ENCODE assay signal across 21 cellular contexts in genomic region chr7:47803029-47803428, GRCh38.
DNase-seq lines count a peak whose midpoint lies in the region; ATAC-seq, FAIRE-seq and TF ChIP-seq lines count a peak whose summit lies in the region.
"Had no signal": no experiment of that assay in that cellular context is flagged by ENCODE, and none has a peak within 500 bp of the region (broad histone marks: within the 10 kb centered on the region; RNA-seq: fewer than 3 reads in every experiment).

No MANE protein-coding gene starts in this region.

- no peaks in the 10 kb centered on the region for H3K36me3 Mint-ChIP-seq in MCF 10A (ENCODE audit: insufficient read depth, unreplicated experiment)

- no peaks in the 10 kb centered on the region for H3K9me3 Mint-ChIP-seq in MCF 10A (ENCODE audit: unreplicated experiment)
- H3K9me3 Mint-ChIP-seq in stimulated activated naive CD8-positive, alpha-beta T cell treated with anti-CD3 and anti-CD28 coated beads, Interleukin-15, amount 100 ng/mL, for 72 hours, result no peaks in the 10 kb centered on the region
- H3K9me3 Mint-ChIP-seq: CD4-positive, alpha-beta T cell; T-helper 1 cell treated with Interleukin-12 subunit alpha and Interleukin-12 subunit beta and Interleukin-4 antibody, amounts not matched to agents 30 μg/mL and 1 μg/mL, for 36 hours had no signal

- no peak overlapping the region for H3K4me3 Mint-ChIP-seq in MCF 10A (ENCODE audit: unreplicated experiment)
- no peak overlapping the region for H3K4me3 Mint-ChIP-seq in stimulated activated naive CD8-positive, alpha-beta T cell treated with anti-CD3 and anti-CD28 coated beads, Interleukin-15, amount 100 ng/mL, for 72 hours
- H3K4me3 Mint-ChIP-seq: CD4-positive, alpha-beta T cell; T-helper 1 cell treated with Interleukin-12 subunit alpha and Interleukin-12 subunit beta and Interleukin-4 antibody, amounts not matched to agents 30 μg/mL and 1 μg/mL, for 36 hours had no signal

- H3K4me1 Mint-ChIP-seq in MCF 10A (ENCODE audit: insufficient read depth, unreplicated experiment), result peaks cover 6% of the 10 kb centered on the region
- H3K4me1 Mint-ChIP-seq in stimulated activated naive CD8-positive, alpha-beta T cell treated with anti-CD3 and anti-CD28 coated beads, Interleukin-15, amount 100 ng/mL, for 72 hours, result no peaks in the 10 kb centered on the region

- BruUV-seq in MCF 10A (replicated peaks; lab: Mats Ljungman, UMichigan), result no TSS peak

- POLR2A ChIA-PET in A549 (lab: Yijun Ruan, JAX) (no interaction called here), MCF 10A (lab: Yijun Ruan, JAX) (interaction anchor here (1.2 kb wide), 1 partner anchor 11 kb away, joined by 3 read pairs; no protein-coding TSS in a partner anchor)

- in situ Hi-C loops in GM13977 (cut with MboI; ENCODE audit: low pct_unique_long_range_greater_than_20kb, low sequenced_read_pairs, unreplicated experiment), result loop anchor here (25.0 kb wide), 1 partner anchor 366 kb away; no protein-coding TSS in a partner anchor

- no peak for ATAC-seq in A549
- no peak for ATAC-seq in stimulated activated naive CD8-positive, alpha-beta T cell treated with anti-CD3 and anti-CD28 coated beads, Interleukin-15, amount 100 ng/mL, for 72 hours

- no peak for TF ChIP-seq EP300 in A549 (IDR thresholded peaks at IDR 0.05)

- H3K27me3 Mint-ChIP-seq in MCF 10A (ENCODE audit: insufficient read depth, unreplicated experiment), result no peaks in the 10 kb centered on the region
- H3K27me3 Mint-ChIP-seq in stimulated activated naive CD8-positive, alpha-beta T cell treated with anti-CD3 and anti-CD28 coated beads, Interleukin-15, amount 100 ng/mL, for 72 hours, result peaks cover 12% of the 10 kb centered on the region
- H3K27me3 Mint-ChIP-seq: CD4-positive, alpha-beta T cell had no signal

- TF ChIP-seq CTCF in A549 (IDR thresholded peaks at IDR 0.05) (no peak), GM13977 (IDR thresholded peaks at IDR 0.05; ENCODE audit: extremely low read depth, insufficient read depth, missing control alignments) (no peak), hepatocyte (IDR thresholded peaks at IDR 0.05; ENCODE audit: poor library complexity) (no peak), MCF 10A (IDR thresholded peaks at IDR 0.05; ENCODE audit: unreplicated experiment) (no peak)

- peak overlapping the region in 1 of 2 experiments; percentile 63; a peak in 2 of 6 replicates for H3K27ac ChIP-seq in A549
- H3K27ac ChIP-seq in hepatocyte, result peak overlapping the region; percentile 7

- H3K36me3 ChIP-seq in hepatocyte (replicated peaks; ENCODE audit: insufficient read depth, low read depth), result no peaks in the 10 kb centered on the region

- CTCF ChIA-PET in A549 (lab: Yijun Ruan, JAX) (interaction anchor here (0.9 to 4.1 kb wide), 2 partner anchors 16 kb away, joined by 4 to 23 read pairs; no protein-coding TSS in a partner anchor), MCF 10A (lab: Yijun Ruan, JAX) (interaction anchor here (0.9 kb wide), 1 partner anchor 547 kb away, joined by 4 read pairs; no protein-coding TSS in a partner anchor)

- no peak for DNase-seq in A549 (ENCODE audit: low read depth in 1 of 2, low spot score in 1 of 2)
- DNase-seq in GM13977 (ENCODE audit: low spot score), result peak; percentile 2
- DNase-seq in NCI-H345 treated with DMSO at 0.1 percent for 48 hours (lab: John Stamatoyannopoulos, UW; ENCODE audit: unreplicated experiment), result peak; percentile 45
- DNase-seq in hepatocyte (ENCODE audit: low spot score), result no peak
- no peak for DNase-seq in MCF 10A (ENCODE audit: unreplicated experiment)
- DNase-seq in KG1 (lab: John Stamatoyannopoulos, UW), result no peak
- no peak for DNase-seq in stimulated activated naive CD8-positive, alpha-beta T cell treated with anti-CD3 and anti-CD28 coated beads, Interleukin-15, amount 100 ng/mL, for 72 hours
- DNase-seq: CD4-positive, alpha-beta T cell; COR-L47; DMS 273 treated with DMSO at 0.1 percent for 48 hours; GOT3; HCEC 1CT; KBM-7; NCI-H1694; NCI-H2081; NCI-H2227 treated with DMSO at 0.1 percent for 48 hours; NCI-H524; NCI-H82; Right ventricle myocardium superior had no signal

- H3K9me2 ChIP-seq in hepatocyte (replicated peaks; ENCODE audit: insufficient read depth), result no peaks in the 10 kb centered on the region

- H3K4me2 ChIP-seq in A549 (no peak overlapping the region), hepatocyte (no peak overlapping the region)

- WGBS in A549 (ENCODE audit: missing lambda C conversion rate), result 80% methylated on average over 6 of the region's 6 CpGs
- 65% methylated on average over 6 of the region's 6 CpGs for WGBS in hepatocyte (ENCODE audit: low lambda C conversion rate, missing lambda C conversion rate)

- FAIRE-seq in A549 (lab: Jason Lieb, UNC), result peak; percentile 79
- FAIRE-seq: GM12891 had no signal

- no peaks in the 10 kb centered on the region for H3K27me3 ChIP-seq in hepatocyte

- TF ChIP-seq POLR2A in A549 (IDR thresholded peaks at IDR 0.05; ENCODE audit: low read length), result no peak

- no peak overlapping the region for H2AFZ ChIP-seq in hepatocyte

- no peaks in the 10 kb centered on the region for H3K79me2 ChIP-seq in hepatocyte

- no peak for TF ChIP-seq RAD21 in A549 (conservative IDR thresholded peaks at IDR 0.05 in 1 of 2, IDR thresholded peaks at IDR 0.05 in 1 of 2)

- no peaks in the 10 kb centered on the region for H4K20me1 ChIP-seq in hepatocyte (ENCODE audit: insufficient read depth, poor library complexity, severe bottlenecking)

- H3K4me1 ChIP-seq in A549 (peaks cover 12% of the 10 kb centered on the region), hepatocyte (ENCODE audit: insufficient read depth) (peaks cover 29% of the 10 kb centered on the region)

- intact Hi-C loops in MCF 10A (cut with micrococcal nuclease), result no loop called here

- no peak overlapping the region for H3K4me3 ChIP-seq in A549
- H3K4me3 ChIP-seq in hepatocyte, result no peak overlapping the region

- H3K27ac Mint-ChIP-seq in MCF 10A (ENCODE audit: low read depth, unreplicated experiment), result no peak overlapping the region
- H3K27ac Mint-ChIP-seq in stimulated activated naive CD8-positive, alpha-beta T cell treated with anti-CD3 and anti-CD28 coated beads, Interleukin-15, amount 100 ng/mL, for 72 hours, result no peak overlapping the region
- H3K27ac Mint-ChIP-seq: CD4-positive, alpha-beta T cell; T-helper 1 cell treated with Interleukin-12 subunit alpha and Interleukin-12 subunit beta and Interleukin-4 antibody, amounts not matched to agents 30 μg/mL and 1 μg/mL, for 36 hours had no signal

- H3K9me3 ChIP-seq in A549 (no peaks in the 10 kb centered on the region), hepatocyte (ENCODE audit: low read depth) (no peaks in the 10 kb centered on the region)

TF ChIP-seq in A549, 52 proteins besides CTCF, POLR2A, EP300 and RAD21:
- no peak for TF ChIP-seq SMC3 (IDR thresholded peaks at IDR 0.05)
- no peak for TF ChIP-seq BHLHE40 (IDR thresholded peaks at IDR 0.05; ENCODE audit: low read depth, low read length)
- TF ChIP-seq E2F6 (IDR thresholded peaks at IDR 0.05; ENCODE audit: borderline replicate concordance, low read depth), result no peak
- no peak for TF ChIP-seq ZC3H11A (IDR thresholded peaks at IDR 0.05)
- no peak for TF ChIP-seq ZNF302 (CRISPR knock-in tag; IDR thresholded peaks at IDR 0.05)
- TF ChIP-seq SREBF2 (IDR thresholded peaks at IDR 0.05), result no peak
- TF ChIP-seq, protein P1, sequence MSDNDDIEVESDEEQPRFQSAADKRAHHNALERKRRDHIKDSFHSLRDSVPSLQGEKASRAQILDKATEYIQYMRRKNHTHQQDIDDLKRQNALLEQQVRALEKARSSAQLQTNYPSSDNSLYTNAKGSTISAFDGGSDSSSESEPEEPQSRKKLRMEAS (IDR thresholded peaks at IDR 0.05), result no peak
- no peak for TF ChIP-seq CBX2 (IDR thresholded peaks at IDR 0.05; ENCODE audit: borderline replicate concordance, low read depth)
TF ChIP-seq in A549: peak in this region for 0.

Comparison
In these comparisons a context has a peak if more than half of its experiments do, and no peak if none do; other contexts are left out.
1. DNase-seq: peak in GM13977 (single experiment) and NCI-H345 treated with DMSO at 0.1 percent for 48 hours (single experiment); none in A549 (0 of 2), hepatocyte (single experiment), MCF 10A (single experiment), KG1 (single experiment) and stimulated activated naive CD8-positive, alpha-beta T cell treated with anti-CD3 and anti-CD28 coated beads, Interleukin-15, amount 100 ng/mL, for 72 hours (0 of 2).